ENCODE assay signal across 1 cellular context in genomic region chr14:23319746-23320583, GRCh38.
TF ChIP-seq lines count a peak whose summit lies in the region.

No MANE protein-coding gene starts in this region.

TF ChIP-seq in GM12878, 131 proteins besides CTCF, POLR2A, EP300 and RAD21:
- TF ChIP-seq ZBTB33 (IDR thresholded peaks at IDR 0.05) (peak; percentile 93; the same call in 1 of the 2 replicates), STAT3 (IDR thresholded peaks at IDR 0.05; ENCODE audit: low read depth, low read length) (no peak), STAT1 (conservative IDR thresholded peaks at IDR 0.05) (no peak), HCFC1 (IDR thresholded peaks at IDR 0.05; ENCODE audit: low read length) (no peak), HDAC6 (IDR thresholded peaks at IDR 0.05; ENCODE audit: unreplicated experiment) (no peak), NFIC (IDR thresholded peaks at IDR 0.05; ENCODE audit: low read depth, low read length) (0 out of 2 replicates have a peak, but pooled peaks have one; percentile 39), BRCA1 (IDR thresholded peaks at IDR 0.05; ENCODE audit: low read depth, low read length) (no peak), E4F1 (IDR thresholded peaks at IDR 0.05; ENCODE audit: borderline replicate concordance, partially characterized antibody) (peak; percentile 8), SREBF1 (IDR thresholded peaks at IDR 0.05; ENCODE audit: low read length) (no peak), PRDM15 (CRISPR knock-in tag; IDR thresholded peaks at IDR 0.05) (no peak), LARP7 (IDR thresholded peaks at IDR 0.05) (no peak), MLLT1 (IDR thresholded peaks at IDR 0.05) (peak; percentile 99), NBN (IDR thresholded peaks at IDR 0.05) (no peak), ZBTB40 (IDR thresholded peaks at IDR 0.05; ENCODE audit: borderline replicate concordance) (peak; percentile 4; the same call in 1 of the 2 replicates), IRF4 (IDR thresholded peaks at IDR 0.05; ENCODE audit: low read depth, low read length) (no peak), FOXM1 (IDR thresholded peaks at IDR 0.05; ENCODE audit: low read depth, low read length) (no peak), POLR2AphosphoS5 (IDR thresholded peaks at IDR 0.05; ENCODE audit: low read length) (no peak), TAF1 (IDR thresholded peaks at IDR 0.05; ENCODE audit: borderline replicate concordance, low read depth, low read length) (no peak), BCLAF1 (IDR thresholded peaks at IDR 0.05) (no peak), CBX5 (IDR thresholded peaks at IDR 0.05; ENCODE audit: low read depth) (no peak), GABPA (IDR thresholded peaks at IDR 0.05; ENCODE audit: low read depth) (no peak), ESRRA (IDR thresholded peaks at IDR 0.05; ENCODE audit: low read length) (no peak), FOXK2 (IDR thresholded peaks at IDR 0.05) (no peak)
